Comparison of ENCODE assay signal across 11 cellular contexts in genomic region chr11:34065505-34066203, GRCh38. TPM values are rescaled to one million over a fixed set of nuclear protein-coding genes. Genes with fewer than 3 reads are reported as not detected.
DNase-seq lines count a peak whose midpoint lies in the region; ATAC-seq and TF ChIP-seq lines count a peak whose summit lies in the region.
"Had no signal": no experiment of that assay in that cellular context is flagged by ENCODE, and none has a peak within 500 bp of the region (broad histone marks: within the 10 kb centered on the region; RNA-seq: fewer than 3 reads in every experiment).

No MANE protein-coding gene starts in this region.

- H2AFZ ChIP-seq in smooth muscle cell (ENCODE audit: low read depth): no peak overlapping the region

- intact Hi-C loops in activated naive CD4-positive, alpha-beta T cell treated with anti-CD3 and anti-CD28 coated beads for 36 hours (cut with micrococcal nuclease): no loop called here
- intact Hi-C loops in left lung (cut with DNase I): no loop called here

- no peaks in the 10 kb centered on the region for H3K27me3 Mint-ChIP-seq in activated naive CD4-positive, alpha-beta T cell treated with anti-CD3 and anti-CD28 coated beads for 36 hours (ENCODE audit: low read depth)
- H3K27me3 Mint-ChIP-seq in effector memory CD8-positive, alpha-beta T cell: no peaks in the 10 kb centered on the region

- H3K4me1 ChIP-seq in smooth muscle cell (ENCODE audit: low read depth): no peaks in the 10 kb centered on the region
- peaks cover 0 to 63% of the 10 kb centered on the region in 2 donors for H3K4me1 ChIP-seq in left lung

- peaks cover 20% of the 10 kb centered on the region for H3K36me3 Mint-ChIP-seq in activated naive CD4-positive, alpha-beta T cell treated with anti-CD3 and anti-CD28 coated beads for 36 hours (ENCODE audit: low read depth)
- H3K36me3 Mint-ChIP-seq in effector memory CD8-positive, alpha-beta T cell (ENCODE audit: insufficient read depth): peaks cover 48% of the 10 kb centered on the region

- peak; percentile 10 for DNase-seq in activated naive CD4-positive, alpha-beta T cell treated with anti-CD3 and anti-CD28 coated beads for 36 hours
- DNase-seq in activated naive CD4-positive, alpha-beta T cell (lab: John Stamatoyannopoulos, UW): no peak
- DNase-seq in NCI-H226 (peak; percentile 9), smooth muscle cell (lab: John Stamatoyannopoulos, UW; ENCODE audit: unreplicated experiment) (no peak), left lung (no peak), MV-4-11 (lab: John Stamatoyannopoulos, UW) (no peak)
- DNase-seq in effector memory CD8-positive, alpha-beta T cell: peak; percentile 5 to 8 (median 7)
- DNase-seq: C1 segment of cervical spinal cord, NCI-H510A, retina had no signal

- no peaks in the 10 kb centered on the region for H3K27me3 ChIP-seq in smooth muscle cell (ENCODE audit: low read depth)
- H3K27me3 ChIP-seq in left lung: no peaks in the 10 kb centered on the region

- H4K20me1 ChIP-seq in smooth muscle cell (ENCODE audit: low read depth): peaks cover 100% of the 10 kb centered on the region

- ATAC-seq in effector memory CD8-positive, alpha-beta T cell (replicated peaks): peak; percentile 74
- ATAC-seq in left lung (no peak), HG03571 (IDR thresholded peaks at IDR 0.05; ENCODE audit: unreplicated experiment) (no peak)

- peaks cover 100% of the 10 kb centered on the region for H3K79me2 ChIP-seq in smooth muscle cell (ENCODE audit: low read depth)

- H3K36me3 ChIP-seq in smooth muscle cell (ENCODE audit: low read depth) (peaks cover 3% of the 10 kb centered on the region), left lung (peaks cover 0 to 30% of the 10 kb centered on the region in 2 donors)

- H3K9me3 ChIP-seq in smooth muscle cell (replicated peaks; ENCODE audit: low read depth) (no peaks in the 10 kb centered on the region), left lung (no peaks in the 10 kb centered on the region)

- no peak overlapping the region for H3K9ac ChIP-seq in smooth muscle cell (ENCODE audit: low read depth)

- no peak overlapping the region for H3K4me3 Mint-ChIP-seq in activated naive CD4-positive, alpha-beta T cell treated with anti-CD3 and anti-CD28 coated beads for 36 hours
- H3K4me3 Mint-ChIP-seq in effector memory CD8-positive, alpha-beta T cell: peak overlapping the region; percentile 33 to 48

- H3K4me2 ChIP-seq in smooth muscle cell: no peak overlapping the region

- no peaks in the 10 kb centered on the region for H3K9me3 Mint-ChIP-seq in activated naive CD4-positive, alpha-beta T cell treated with anti-CD3 and anti-CD28 coated beads for 36 hours
- H3K9me3 Mint-ChIP-seq in effector memory CD8-positive, alpha-beta T cell: no peaks in the 10 kb centered on the region

- CTCF ChIA-PET in activated naive CD4-positive, alpha-beta T cell treated with anti-CD3 and anti-CD28 coated beads for 36 hours (lab: Charles Lee): no interaction called here

- peak; percentile 19 for TF ChIP-seq CTCF in smooth muscle cell (IDR thresholded peaks at IDR 0.05; ENCODE audit: borderline replicate concordance, insufficient read depth, poor library complexity, severe bottlenecking)
- TF ChIP-seq CTCF in left lung (IDR thresholded peaks at IDR 0.05): no peak

- no peak overlapping the region for H3K27ac Mint-ChIP-seq in activated naive CD4-positive, alpha-beta T cell treated with anti-CD3 and anti-CD28 coated beads for 36 hours
- peak overlapping the region; percentile 65 to 69 for H3K27ac Mint-ChIP-seq in effector memory CD8-positive, alpha-beta T cell

- WGBS in smooth muscle cell (ENCODE audit: low lambda C conversion rate): 89% methylated on average over 6 of the region's 6 CpGs

- H3K4me3 ChIP-seq in smooth muscle cell (no peak overlapping the region), left lung (no peak overlapping the region)

- H3K27ac ChIP-seq in smooth muscle cell (ENCODE audit: low read depth) (no peak overlapping the region), left lung (no peak overlapping the region)

- H3K4me1 Mint-ChIP-seq in activated naive CD4-positive, alpha-beta T cell treated with anti-CD3 and anti-CD28 coated beads for 36 hours (ENCODE audit: low read depth): peaks cover 61% of the 10 kb centered on the region
- H3K4me1 Mint-ChIP-seq in effector memory CD8-positive, alpha-beta T cell (ENCODE audit: low read depth in 2 of 2): peaks cover 38 to 60% of the 10 kb centered on the region in 2 donors

- H3F3A ChIP-seq in smooth muscle cell (ENCODE audit: low read depth): peaks cover 4% of the 10 kb centered on the region

RNA-seq across cellular contexts. Expression of gene CAPRIN1, which starts 14.1 kb away (rescaled TPM):
- 100 to 1,000 TPM; 274 to 289 TPM for total RNA-seq in activated naive CD4-positive, alpha-beta T cell treated with anti-CD3 and anti-CD28 coated beads for 36 hours
- total RNA-seq in smooth muscle cell: 215 and 219 TPM in 2 replicates
- 93.9 and 96.7 TPM in 2 replicates for polyA plus RNA-seq in smooth muscle cell
- total RNA-seq in left lung: 100 to 1,000 TPM; 196 to 208 TPM

RNA-seq across cellular contexts. Expression of gene NAT10, which starts 39.8 kb away (rescaled TPM):
- total RNA-seq in activated naive CD4-positive, alpha-beta T cell treated with anti-CD3 and anti-CD28 coated beads for 36 hours: 10 to 100 TPM; 91.0 to 93.3 TPM
- 20.9 and 21.2 TPM in 2 replicates for total RNA-seq in smooth muscle cell
- polyA plus RNA-seq in smooth muscle cell: 13.2 and 16.4 TPM in 2 replicates
- total RNA-seq in left lung: 10 to 100 TPM; 30.0 to 50.4 TPM

Comparison
In these comparisons a context has a peak if more than half of its experiments do, and no peak if none do; other contexts are left out.
1. DNase-seq: peak in activated naive CD4-positive, alpha-beta T cell treated with anti-CD3 and anti-CD28 coated beads for 36 hours (single experiment), NCI-H226 (single experiment) and effector memory CD8-positive, alpha-beta T cell (3 of 3); none in activated naive CD4-positive, alpha-beta T cell (0 of 4), smooth muscle cell (single experiment), left lung (0 of 2) and MV-4-11 (single experiment).